1 cellular context compared by ENCODE assay signal in the genomic region with DNA sequence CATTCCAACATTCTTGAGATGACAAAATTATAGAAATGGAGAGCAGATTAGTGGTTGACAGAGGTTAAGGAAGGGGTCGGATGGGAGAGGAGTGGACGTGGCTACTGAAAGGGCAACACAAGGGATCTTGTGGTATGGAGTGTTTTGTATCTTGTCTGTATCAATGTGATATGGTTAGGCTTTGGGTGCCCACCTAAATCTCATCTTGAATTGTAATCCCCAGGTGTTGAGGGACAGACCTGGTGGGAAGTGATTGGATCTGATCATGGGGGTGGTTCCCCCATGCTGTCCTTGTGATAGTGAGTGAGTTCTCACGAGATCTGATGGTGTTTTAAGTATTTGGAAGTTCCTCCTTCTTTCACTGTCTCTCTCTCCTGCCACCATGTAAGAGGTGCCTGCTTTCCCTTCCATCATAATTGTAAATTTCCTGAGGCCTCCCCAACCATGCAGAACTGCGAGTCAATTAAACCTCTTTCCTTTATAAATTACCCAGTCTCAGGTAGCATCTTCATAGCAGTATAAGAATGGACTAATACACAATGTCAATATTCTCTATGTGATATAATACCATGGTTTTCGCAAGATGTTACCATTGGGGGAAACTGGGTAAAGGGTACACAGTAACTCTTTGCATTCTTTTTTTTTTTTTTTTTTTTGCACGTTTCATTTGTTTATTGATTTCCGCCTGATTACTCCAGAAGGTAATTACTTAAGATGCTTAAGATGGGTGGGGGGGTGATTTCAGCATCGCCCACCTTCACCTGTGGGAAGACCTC.
TF ChIP-seq lines count a peak whose summit lies in the region.

No MANE protein-coding gene starts in this region.

TF ChIP-seq in endothelial cell of umbilical vein, 7 proteins besides CTCF, POLR2A, EP300 and RAD21:
- TF ChIP-seq FOS (IDR thresholded peaks at IDR 0.05; ENCODE audit: borderline replicate concordance, insufficient read depth, low read length) (no peak), EZH2 (IDR thresholded peaks at IDR 0.05; ENCODE audit: borderline replicate concordance, low read depth, low read length, severe bottlenecking) (peak; percentile 32)
